ENCODE assay signal across 13 cellular contexts in the genomic region with DNA sequence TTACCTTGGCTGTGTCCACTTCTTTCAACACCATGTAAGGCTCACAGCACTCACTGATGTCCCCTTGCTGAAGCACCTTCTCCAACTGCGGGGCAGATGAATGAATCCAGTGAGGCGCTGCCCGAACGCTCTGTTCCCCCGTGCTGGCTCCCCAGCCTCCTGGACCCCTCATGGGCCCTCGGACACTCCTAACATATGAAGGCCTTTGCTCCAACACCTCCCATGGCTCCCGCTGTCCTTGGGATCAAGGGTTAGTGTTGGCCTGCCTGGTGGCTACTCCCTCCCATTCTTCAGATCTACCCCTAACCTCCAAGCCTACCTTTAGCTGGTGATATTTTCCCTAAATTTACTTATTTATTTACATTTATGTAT. TPM values are rescaled to one million over a fixed set of nuclear protein-coding genes. Genes with fewer than 3 reads are reported as not detected.
DNase-seq lines count a peak whose midpoint lies in the region; ATAC-seq, FAIRE-seq and TF ChIP-seq lines count a peak whose summit lies in the region.
"Had no signal": no experiment of that assay in that cellular context is flagged by ENCODE, and none has a peak within 500 bp of the region (broad histone marks: within the 10 kb centered on the region; RNA-seq: fewer than 3 reads in every experiment).

No MANE protein-coding gene starts in this region.

- no peaks in the 10 kb centered on the region for H3K79me2 ChIP-seq in PC-3 (ENCODE audit: low read length)

- no peaks in the 10 kb centered on the region for H3K9me2 ChIP-seq in PC-3 (replicated peaks; ENCODE audit: low read length)

- intact Hi-C loops in PC-3 (cut with micrococcal nuclease), result no loop called here

- H3K9me3 Mint-ChIP-seq in CD4-positive, CD25-positive, alpha-beta regulatory T cell, result peaks cover 0 to 6% (median 0%) of the 10 kb centered on the region in 7 donors
- no peaks in the 10 kb centered on the region for H3K9me3 Mint-ChIP-seq in osteocyte (ENCODE audit: unreplicated experiment)

- no peak for TF ChIP-seq EP300 in gastroesophageal sphincter (IDR thresholded peaks at IDR 0.05)

- TF ChIP-seq POLR2A in gastroesophageal sphincter (IDR thresholded peaks at IDR 0.05) (no peak), GM12891 (IDR thresholded peaks at IDR 0.05; ENCODE audit: low read depth, low read length) (no peak)

- H2AFZ ChIP-seq in PC-3 (ENCODE audit: low read length), result no peak overlapping the region

- H3K27ac Mint-ChIP-seq in CD4-positive, CD25-positive, alpha-beta regulatory T cell, result peak overlapping the region in 2 of 3 donors; percentile 31 to 43
- H3K27ac Mint-ChIP-seq in osteocyte (ENCODE audit: unreplicated experiment), result peak overlapping the region; percentile 16
- H3K27ac Mint-ChIP-seq: activated naive CD8-positive, alpha-beta T cell; T-cell had no signal

- H3K9me3 ChIP-seq in CD4-positive, CD25-positive, alpha-beta regulatory T cell (ENCODE audit: control insufficient read depth in 2 of 2, low read length in 2 of 2), result peaks cover 3 to 8% of the 10 kb centered on the region in 2 experiments
- H3K9me3 ChIP-seq in PC-3 (ENCODE audit: low read length), result no peaks in the 10 kb centered on the region
- H3K9me3 ChIP-seq in gastroesophageal sphincter, result peaks cover 0 to 9% (median 0%) of the 10 kb centered on the region in 3 donors

- H3K4me1 ChIP-seq in CD4-positive, CD25-positive, alpha-beta regulatory T cell (ENCODE audit: control insufficient read depth, insufficient read depth, low read length, poor library complexity, severe bottlenecking), result no peaks in the 10 kb centered on the region
- 0 out of 2 replicates have a peak, but pooled peaks cover 3% of the 10 kb centered on the region for H3K4me1 ChIP-seq in PC-3 (ENCODE audit: insufficient read depth, low read length)
- peaks cover 0 to 40% (median 6%) of the 10 kb centered on the region in 3 donors for H3K4me1 ChIP-seq in gastroesophageal sphincter

- 93% methylated on average over 4 of the region's 7 CpGs; no CpG with 5 or more reads in 1 of the 2 donors for WGBS in gastroesophageal sphincter (ENCODE audit: low coverage in 1 of 2), 2 donors

- FAIRE-seq in GM12891 (lab: Jason Lieb, UNC), result no peak
- FAIRE-seq: small intestine had no signal

- CTCF ChIA-PET in PC-3 (lab: Charles Lee), result interaction anchor here (0.6 kb wide), 4 partner anchors 12 to 1346 kb away, joined by 3 to 4 read pairs (median 4); no protein-coding TSS in a partner anchor

- H3K4me3 Mint-ChIP-seq in CD4-positive, CD25-positive, alpha-beta regulatory T cell, result no peak overlapping the region
- no peak overlapping the region for H3K4me3 Mint-ChIP-seq in osteocyte (ENCODE audit: unreplicated experiment)
- H3K4me3 Mint-ChIP-seq: activated naive CD8-positive, alpha-beta T cell had no signal

- no peak for DNase-seq in CD4-positive, CD25-positive, alpha-beta regulatory T cell
- no peak for DNase-seq in PC-3
- no peak for DNase-seq in osteocyte (ENCODE audit: extremely low spot score, unreplicated experiment)
- DNase-seq in GM12891 (ENCODE audit: insufficient read length, low spot score), result no peak
- DNase-seq in GM19238 (ENCODE audit: insufficient read length, low spot score), result no peak
- DNase-seq in GM19240 (ENCODE audit: insufficient read length, low spot score), result no peak

- POLR2A ChIA-PET in PC-3 (lab: Charles Lee; ENCODE audit: unreplicated experiment), result no interaction called here

- H3K36me3 Mint-ChIP-seq in CD4-positive, CD25-positive, alpha-beta regulatory T cell, result no peaks in the 10 kb centered on the region
- peaks cover 32% of the 10 kb centered on the region for H3K36me3 Mint-ChIP-seq in osteocyte (ENCODE audit: unreplicated experiment)
- H3K36me3 Mint-ChIP-seq: activated naive CD8-positive, alpha-beta T cell; T-cell had no signal

- H3K27me3 Mint-ChIP-seq in CD4-positive, CD25-positive, alpha-beta regulatory T cell, result no peaks in the 10 kb centered on the region
- H3K27me3 Mint-ChIP-seq in osteocyte (ENCODE audit: unreplicated experiment), result no peaks in the 10 kb centered on the region

- TF ChIP-seq CTCF in PC-3 (conservative IDR thresholded peaks at IDR 0.05; ENCODE audit: low read depth, low read length) (no peak), gastroesophageal sphincter (IDR thresholded peaks at IDR 0.05) (no peak), osteocyte (IDR thresholded peaks at IDR 0.05) (no peak)

- H3K9ac ChIP-seq in PC-3 (ENCODE audit: low read length), result no peak overlapping the region

- H3K4me1 Mint-ChIP-seq in CD4-positive, CD25-positive, alpha-beta regulatory T cell, result peaks cover 0 to 8% (median 3%) of the 10 kb centered on the region in 4 donors
- peaks cover 8% of the 10 kb centered on the region for H3K4me1 Mint-ChIP-seq in osteocyte (ENCODE audit: unreplicated experiment)

- no peak overlapping the region for H3K4me3 ChIP-seq in CD4-positive, CD25-positive, alpha-beta regulatory T cell (ENCODE audit: low read depth, low read length)
- no peak overlapping the region for H3K4me3 ChIP-seq in PC-3 (ENCODE audit: low read length)
- no peak overlapping the region for H3K4me3 ChIP-seq in gastroesophageal sphincter

- no peak overlapping the region for H3K27ac ChIP-seq in CD4-positive, CD25-positive, alpha-beta regulatory T cell (ENCODE audit: insufficient read depth, low read length, poor library complexity, severe bottlenecking)
- H3K27ac ChIP-seq in PC-3 (ENCODE audit: low read length) (no peak overlapping the region), gastroesophageal sphincter (peak overlapping the region in 2 of 4 donors; percentile 62 to 66)
- H3K27ac ChIP-seq: HL-60 had no signal

- H3F3A ChIP-seq in PC-3 (ENCODE audit: low read length, unreplicated experiment), result no peaks in the 10 kb centered on the region

- ATAC-seq in CD4-positive, CD25-positive, alpha-beta regulatory T cell (ENCODE audit: low read depth in 2 of 2), result no peak
- ATAC-seq in PC-3 (no peak), gastroesophageal sphincter (peak; percentile 20), GM18502 (IDR thresholded peaks at IDR 0.05; ENCODE audit: poor library complexity, unreplicated experiment) (no peak)

- H3K4me2 ChIP-seq in PC-3 (ENCODE audit: low read length), result peak overlapping the region; percentile 58

- H3K27me3 ChIP-seq in CD4-positive, CD25-positive, alpha-beta regulatory T cell (ENCODE audit: control insufficient read depth, insufficient read depth, low read length), result no peaks in the 10 kb centered on the region
- H3K27me3 ChIP-seq in PC-3 (ENCODE audit: low read length) (no peaks in the 10 kb centered on the region), gastroesophageal sphincter (no peaks in the 10 kb centered on the region)

- BruUV-seq in PC-3 (replicated peaks; lab: Mats Ljungman, UMichigan), result no TSS peak

- no peaks in the 10 kb centered on the region for H3K36me3 ChIP-seq in CD4-positive, CD25-positive, alpha-beta regulatory T cell (ENCODE audit: control insufficient read depth, insufficient read depth, low read length)
- H3K36me3 ChIP-seq in PC-3 (ENCODE audit: low read depth, low read length), result peaks cover 7% of the 10 kb centered on the region; the same call in 1 of the 2 replicates
- peaks cover 0 to 63% of the 10 kb centered on the region in 2 donors for H3K36me3 ChIP-seq in gastroesophageal sphincter

- no peaks in the 10 kb centered on the region for H4K20me1 ChIP-seq in PC-3 (ENCODE audit: low read length)

TF ChIP-seq in GM12891, 5 proteins besides CTCF, POLR2A, EP300 and RAD21:
- TF ChIP-seq TAF1 (IDR thresholded peaks at IDR 0.05; ENCODE audit: low read depth, low read length) (no peak), PAX5 (IDR thresholded peaks at IDR 0.05; ENCODE audit: insufficient read depth, low read length, severe bottlenecking) (no peak), POU2F2 (IDR thresholded peaks at IDR 0.05; ENCODE audit: low read depth, low read length) (no peak), SPI1 (IDR thresholded peaks at IDR 0.05; ENCODE audit: low read depth, low read length) (no peak), POLR2AphosphoS5 (IDR thresholded peaks at IDR 0.05; ENCODE audit: low read depth, low read length) (no peak)

RNA-seq across cellular contexts. Expression of gene ANGPTL8, which starts 4.4 kb away (rescaled TPM):
- not detected for total RNA-seq in CD4-positive, CD25-positive, alpha-beta regulatory T cell
- not detected for polyA plus RNA-seq in CD4-positive, CD25-positive, alpha-beta regulatory T cell
- total RNA-seq in PC-3 (2014; rRNA removed) (not detected in 2 replicates), gastroesophageal sphincter (1 to 10 TPM in 1 of 4 donors, not detected in 3; 2.0 TPM), osteocyte (not detected in 2 replicates)
- polyA plus RNA-seq in GM12891 (2012; ENCODE audit: low read depth, missing spikeins), result not detected
- total RNA-seq: dermis microvascular lymphatic vessel endothelial cell, T-cell had no signal

RNA-seq across cellular contexts. Expression of gene DOCK6, which starts 18.5 kb away (rescaled TPM):
- total RNA-seq in CD4-positive, CD25-positive, alpha-beta regulatory T cell, result 2.8 TPM
- 1 to 10 TPM in 1 of 4 donors, under 1 TPM in 2, not detected in 1; 0.07 to 1.1 (median 0.12) TPM for polyA plus RNA-seq in CD4-positive, CD25-positive, alpha-beta regulatory T cell
- total RNA-seq in PC-3 (2014; rRNA removed) (28.0 and 29.4 TPM in 2 replicates), gastroesophageal sphincter (10 to 100 TPM; 18.5 to 43.1 (median 29.1) TPM), osteocyte (81.7 and 86.9 TPM in 2 replicates)
- 11.7 TPM for polyA plus RNA-seq in GM12891 (2012; ENCODE audit: low read depth, missing spikeins)

RNA-seq across cellular contexts. Expression of gene KANK2, which starts 46.4 kb away (rescaled TPM):
- total RNA-seq in CD4-positive, CD25-positive, alpha-beta regulatory T cell, result 0.74 TPM
- polyA plus RNA-seq in CD4-positive, CD25-positive, alpha-beta regulatory T cell, result under 1 TPM in 3 of 4 donors, not detected in 1; 0.16 to 0.52 (median 0.29) TPM
- total RNA-seq in PC-3 (2014; rRNA removed), result 96.6 and 98.4 TPM in 2 replicates
- total RNA-seq in gastroesophageal sphincter, result 1,000 to 10,000 TPM in 3 of 4 donors, 100 to 1,000 TPM in 1; 913 to 1,808 (median 1,065) TPM
- total RNA-seq in osteocyte, result 386 and 387 TPM in 2 replicates
- polyA plus RNA-seq in GM12891 (2012; ENCODE audit: low read depth, missing spikeins), result 13.2 TPM

RNA-seq across cellular contexts. Expression of gene TSPAN16, which starts 52.2 kb away (rescaled TPM):
- not detected for total RNA-seq in CD4-positive, CD25-positive, alpha-beta regulatory T cell
- polyA plus RNA-seq in CD4-positive, CD25-positive, alpha-beta regulatory T cell, result not detected
- total RNA-seq in PC-3 (2014; rRNA removed) (not detected in 2 replicates), gastroesophageal sphincter (not detected), osteocyte (not detected in 2 replicates)
- polyA plus RNA-seq in GM12891 (2012; ENCODE audit: low read depth, missing spikeins), result not detected
- total RNA-seq: dermis microvascular lymphatic vessel endothelial cell, T-cell had no signal
- polyA plus RNA-seq: small intestine had no signal

Comparison
In these comparisons a context has a peak if more than half of its experiments do, and no peak if none do; other contexts are left out.
1. RNA of gene KANK2, which starts 46.4 kb away (total RNA-seq): 913 to 1,808 TPM in gastroesophageal sphincter, 386 to 387 TPM in osteocyte and 96.6 to 98.4 TPM in PC-3; 0.74 TPM in CD4-positive, CD25-positive, alpha-beta regulatory T cell (single experiment); every median in the first group is over 10 times any median in the second.